ENCODE assay signal across 1 cellular context in genomic region chr13:31433201-31433600, GRCh38.
TF ChIP-seq lines count a peak whose summit lies in the region.

No MANE protein-coding gene starts in this region.

TF ChIP-seq in GM23338, 12 proteins besides CTCF, POLR2A, EP300 and RAD21 (continued from another document):
- no peak for TF ChIP-seq REST (IDR thresholded peaks at IDR 0.05; ENCODE audit: unreplicated experiment)
- TF ChIP-seq CREB1 (CRISPR knock-in tag; IDR thresholded peaks at IDR 0.05; ENCODE audit: low read depth), result no peak
- TF ChIP-seq ZNF114 (CRISPR knock-in tag; IDR thresholded peaks at IDR 0.05), result no peak
- TF ChIP-seq NANOG (IDR thresholded peaks at IDR 0.05; ENCODE audit: borderline replicate concordance), result no peak
- TF ChIP-seq ZNF331 (CRISPR knock-in tag; IDR thresholded peaks at IDR 0.05; ENCODE audit: low read depth), result no peak
TF ChIP-seq in GM23338: peak in this region for 0.
